Comparison of ENCODE assay signal across 1 cellular context in the genomic region with DNA sequence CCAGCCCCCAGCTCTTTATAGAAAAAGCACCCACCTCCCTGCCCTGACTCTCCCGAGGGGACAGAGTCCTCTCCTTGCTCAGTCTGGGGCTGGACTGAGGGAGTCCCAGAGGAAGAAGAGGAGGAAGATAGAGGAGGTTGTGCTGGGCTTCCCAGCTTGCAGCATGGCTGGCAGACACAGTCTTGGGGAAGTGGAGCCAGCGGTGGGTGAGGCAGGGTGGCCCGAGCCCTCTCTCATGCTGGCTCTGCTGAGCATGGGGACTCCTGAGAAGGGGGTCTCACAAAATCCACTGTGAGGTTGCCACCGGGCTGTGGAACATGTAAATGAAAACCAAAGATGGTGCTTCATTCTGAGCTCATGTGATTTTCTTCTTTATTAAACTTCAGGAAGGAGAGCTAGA.
TF ChIP-seq lines count a peak whose summit lies in the region.

No MANE protein-coding gene starts in this region.

TF ChIP-seq in IMR-90, 13 proteins besides CTCF, POLR2A, EP300 and RAD21 (continued from another document):
- TF ChIP-seq FOS (IDR thresholded peaks at IDR 0.05; ENCODE audit: low read depth, low read length) (no peak), MAZ (IDR thresholded peaks at IDR 0.05; ENCODE audit: borderline replicate concordance, low read depth, low read length) (no peak), MXI1 (IDR thresholded peaks at IDR 0.05; ENCODE audit: borderline replicate concordance, low read depth, low read length) (no peak)
- TF ChIP-seq, protein P1, sequence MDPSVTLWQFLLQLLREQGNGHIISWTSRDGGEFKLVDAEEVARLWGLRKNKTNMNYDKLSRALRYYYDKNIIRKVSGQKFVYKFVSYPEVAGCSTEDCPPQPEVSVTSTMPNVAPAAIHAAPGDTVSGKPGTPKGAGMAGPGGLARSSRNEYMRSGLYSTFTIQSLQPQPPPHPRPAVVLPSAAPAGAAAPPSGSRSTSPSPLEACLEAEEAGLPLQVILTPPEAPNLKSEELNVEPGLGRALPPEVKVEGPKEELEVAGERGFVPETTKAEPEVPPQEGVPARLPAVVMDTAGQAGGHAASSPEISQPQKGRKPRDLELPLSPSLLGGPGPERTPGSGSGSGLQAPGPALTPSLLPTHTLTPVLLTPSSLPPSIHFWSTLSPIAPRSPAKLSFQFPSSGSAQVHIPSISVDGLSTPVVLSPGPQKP (IDR thresholded peaks at IDR 0.05; ENCODE audit: borderline replicate concordance, low read depth, low read length): no peak
